8 cellular contexts compared by ENCODE assay signal in genomic region chr10:3803884-3804741, GRCh38. TPM values are rescaled to one million over a fixed set of nuclear protein-coding genes. Genes with fewer than 3 reads are reported as not detected.
DNase-seq lines count a peak whose midpoint lies in the region; ATAC-seq and TF ChIP-seq lines count a peak whose summit lies in the region.

No MANE protein-coding gene starts in this region.

- H3K27ac Mint-ChIP-seq in activated CD4-positive, alpha-beta memory T cell treated with anti-CD3 and anti-CD28 coated beads, Interleukin-2, amount 10 ng/mL, durations not matched to agents 7 days and 5 days = no peak overlapping the region

- peak in 1 of 4 donors; percentile 19 for TF ChIP-seq POLR2A in esophagus squamous epithelium (IDR thresholded peaks at IDR 0.05)

- H3K36me3 Mint-ChIP-seq in activated CD4-positive, alpha-beta memory T cell treated with anti-CD3 and anti-CD28 coated beads, Interleukin-2, amount 10 ng/mL, durations not matched to agents 7 days and 5 days (ENCODE audit: low read depth) = no peaks in the 10 kb centered on the region

- CTCF ChIA-PET in activated CD4-positive, alpha-beta memory T cell treated with anti-CD3 and anti-CD28 coated beads, Interleukin-2, amount 10 ng/mL, durations not matched to agents 7 days and 5 days (lab: Charles Lee) = interaction anchor here (2.6 kb wide), 1 partner anchor 20 kb away, joined by 14 read pairs; the partner anchor contains the start of gene KLF6

- POLR2A ChIA-PET in activated CD4-positive, alpha-beta memory T cell treated with anti-CD3 and anti-CD28 coated beads, Interleukin-2, amount 10 ng/mL, durations not matched to agents 7 days and 5 days (lab: Charles Lee) = interaction anchor here (0.6 to 15.5 kb wide), 8 partner anchors 10 to 849 kb away, joined by 3 to 1053 read pairs (median 70); partner anchors contain the start of gene KLF6

- peak; percentile 37 for DNase-seq in activated T-cell treated with anti-CD3 and anti-CD28 coated beads for 1 hour (ENCODE audit: low read depth)
- DNase-seq in activated T-cell treated with anti-CD3 and anti-CD28 coated beads for 4 hours = no peak
- DNase-seq in activated CD4-positive, alpha-beta memory T cell treated with anti-CD3 and anti-CD28 coated beads, Interleukin-2, amount 10 ng/mL, durations not matched to agents 7 days and 5 days = peak; percentile 67
- DNase-seq in esophagus squamous epithelium (lab: John Stamatoyannopoulos, UW) = no peak
- DNase-seq in iPS-NIHi11 (ENCODE audit: low spot score) = no peak
- no peak for DNase-seq in EL

- H3K27me3 Mint-ChIP-seq in activated CD4-positive, alpha-beta memory T cell treated with anti-CD3 and anti-CD28 coated beads, Interleukin-2, amount 10 ng/mL, durations not matched to agents 7 days and 5 days = no peaks in the 10 kb centered on the region

- H3K9me3 ChIP-seq in esophagus squamous epithelium = no peaks in the 10 kb centered on the region

- H3K4me3 ChIP-seq in esophagus squamous epithelium (no peak overlapping the region), skin epidermis (no peak overlapping the region)

- 68 to 80% methylated on average over 12 to 13 of the region's 13 CpGs for WGBS in esophagus squamous epithelium, 2 donors

- peaks cover 63% of the 10 kb centered on the region for H3K4me1 Mint-ChIP-seq in activated CD4-positive, alpha-beta memory T cell treated with anti-CD3 and anti-CD28 coated beads, Interleukin-2, amount 10 ng/mL, durations not matched to agents 7 days and 5 days

- intact Hi-C loops in esophagus squamous epithelium (cut with DNase I) = no loop called here

- ATAC-seq in HG03108 (IDR thresholded peaks at IDR 0.05; ENCODE audit: unreplicated experiment) = no peak

- H3K36me3 ChIP-seq in esophagus squamous epithelium = no peaks in the 10 kb centered on the region

- no peak for TF ChIP-seq CTCF in esophagus squamous epithelium (IDR thresholded peaks at IDR 0.05)

- no peaks in the 10 kb centered on the region for H3K9me3 Mint-ChIP-seq in activated CD4-positive, alpha-beta memory T cell treated with anti-CD3 and anti-CD28 coated beads, Interleukin-2, amount 10 ng/mL, durations not matched to agents 7 days and 5 days

- H3K27ac ChIP-seq in esophagus squamous epithelium (peak overlapping the region in 3 of 4 donors; percentile 90 to 95 (median 93)), skin epidermis (peak overlapping the region; percentile 51 to 96 (median 89))

- peaks cover 19 to 41% (median 23%) of the 10 kb centered on the region in 3 donors for H3K4me1 ChIP-seq in esophagus squamous epithelium

- H3K27me3 ChIP-seq in esophagus squamous epithelium = no peaks in the 10 kb centered on the region

- H3K4me3 Mint-ChIP-seq in activated CD4-positive, alpha-beta memory T cell treated with anti-CD3 and anti-CD28 coated beads, Interleukin-2, amount 10 ng/mL, durations not matched to agents 7 days and 5 days = peak overlapping the region; percentile 63

RNA-seq across cellular contexts. Expression of gene KLF6, which starts 19.1 kb away (rescaled TPM):
- total RNA-seq in activated CD4-positive, alpha-beta memory T cell treated with anti-CD3 and anti-CD28 coated beads, Interleukin-2, amount 10 ng/mL, durations not matched to agents 7 days and 5 days = 100 to 1,000 TPM; 220 to 228 TPM
- 10 to 100 TPM; 39.6 to 91.2 (median 74.2) TPM for total RNA-seq in esophagus squamous epithelium

Comparison
In these comparisons a context has a peak if more than half of its experiments do, and no peak if none do; other contexts are left out.
1. DNase-seq: peak in activated T-cell treated with anti-CD3 and anti-CD28 coated beads for 1 hour (single experiment) and activated CD4-positive, alpha-beta memory T cell treated with anti-CD3 and anti-CD28 coated beads, Interleukin-2, amount 10 ng/mL, durations not matched to agents 7 days and 5 days (single experiment); none in activated T-cell treated with anti-CD3 and anti-CD28 coated beads for 4 hours (single experiment), esophagus squamous epithelium (single experiment), iPS-NIHi11 (single experiment) and EL (single experiment).